ENCODE assay signal across 21 cellular contexts in genomic region chr2:43077876-43078275, GRCh38.
"Had no signal": no experiment of that assay in that cellular context is flagged by ENCODE, and none has a peak within 500 bp of the region (broad histone marks: within the 10 kb centered on the region; RNA-seq: fewer than 3 reads in every experiment).

No MANE protein-coding gene starts in this region.

- DNase-seq: activated CD4-positive, alpha-beta T cell treated with anti-CD3 and anti-CD28 coated beads, Interleukin-2, amount 50 U/mL, for 4 hours; activated CD8-positive, alpha-beta memory T cell treated with anti-CD3 and anti-CD28 coated beads for 24 hours; activated CD8-positive, alpha-beta memory T cell treated with anti-CD3 and anti-CD28 coated beads, Interleukin-2, amount 50 U/mL, for 4 hours; activated naive CD4-positive, alpha-beta T cell treated with Interleukin-2 at 50 U/mL for 16 hours; activated naive CD8-positive, alpha-beta T cell treated with anti-CD3 and anti-CD28 coated beads for 36 hours; activated T-cell treated with anti-CD3 and anti-CD28 coated beads, Interleukin-2, amount 50 U/mL, for 48 hours; heart left ventricle; lower lobe of right lung; midbrain; occipital lobe; small intestine; stimulated activated CD4-positive, alpha-beta T cell treated with anti-CD3 and anti-CD28 coated beads, Interleukin-2, amount 100 ng/mL, for 24 hours; stomach; T-helper 1 cell; WERI-Rb-1 had no signal

- H3K9me3 Mint-ChIP-seq: activated naive CD8-positive, alpha-beta T cell treated with anti-CD3 and anti-CD28 coated beads for 36 hours; natural killer cell treated with Interleukin-12 subunit alpha and Interleukin-12 subunit beta and Interleukin-15 and Interleukin-18, amount 100 ng/mL, for 72 hours; stimulated activated effector memory CD8-positive, alpha-beta T cell treated with anti-CD3 and anti-CD28 coated beads, Interleukin-12 subunit alpha, Interleukin-12 subunit beta, amount 100 ng/mL, for 72 hours had no signal

- H3K27ac Mint-ChIP-seq: activated naive CD8-positive, alpha-beta T cell treated with anti-CD3 and anti-CD28 coated beads for 36 hours; natural killer cell treated with Interleukin-12 subunit alpha and Interleukin-12 subunit beta and Interleukin-15 and Interleukin-18, amount 100 ng/mL, for 72 hours; stimulated activated effector memory CD8-positive, alpha-beta T cell treated with anti-CD3 and anti-CD28 coated beads, Interleukin-12 subunit alpha, Interleukin-12 subunit beta, amount 100 ng/mL, for 72 hours had no signal

- H3K9me3 ChIP-seq: heart left ventricle, lower lobe of right lung, stomach, suprapubic skin, tibial nerve had no signal

- H3K36me3 ChIP-seq: heart left ventricle, lower lobe of right lung, stomach, suprapubic skin, tibial nerve, WERI-Rb-1 had no signal

- H3K4me3 Mint-ChIP-seq: activated naive CD8-positive, alpha-beta T cell treated with anti-CD3 and anti-CD28 coated beads for 36 hours; natural killer cell treated with Interleukin-12 subunit alpha and Interleukin-12 subunit beta and Interleukin-15 and Interleukin-18, amount 100 ng/mL, for 72 hours; stimulated activated effector memory CD8-positive, alpha-beta T cell treated with anti-CD3 and anti-CD28 coated beads, Interleukin-12 subunit alpha, Interleukin-12 subunit beta, amount 100 ng/mL, for 72 hours had no signal

- H3K36me3 Mint-ChIP-seq: activated naive CD8-positive, alpha-beta T cell treated with anti-CD3 and anti-CD28 coated beads for 36 hours; natural killer cell treated with Interleukin-12 subunit alpha and Interleukin-12 subunit beta and Interleukin-15 and Interleukin-18, amount 100 ng/mL, for 72 hours; stimulated activated effector memory CD8-positive, alpha-beta T cell treated with anti-CD3 and anti-CD28 coated beads, Interleukin-12 subunit alpha, Interleukin-12 subunit beta, amount 100 ng/mL, for 72 hours had no signal

- ATAC-seq: heart left ventricle; lower lobe of right lung; natural killer cell treated with Interleukin-12 subunit alpha and Interleukin-12 subunit beta and Interleukin-15 and Interleukin-18, amount 100 ng/mL, for 72 hours; sciatic nerve; stimulated activated effector memory CD8-positive, alpha-beta T cell treated with anti-CD3 and anti-CD28 coated beads, Interleukin-12 subunit alpha, Interleukin-12 subunit beta, amount 100 ng/mL, for 72 hours had no signal

- H3K27me3 Mint-ChIP-seq: activated naive CD8-positive, alpha-beta T cell treated with anti-CD3 and anti-CD28 coated beads for 36 hours; natural killer cell treated with Interleukin-12 subunit alpha and Interleukin-12 subunit beta and Interleukin-15 and Interleukin-18, amount 100 ng/mL, for 72 hours had no signal

- H3K4me1 Mint-ChIP-seq: activated naive CD8-positive, alpha-beta T cell treated with anti-CD3 and anti-CD28 coated beads for 36 hours; stimulated activated effector memory CD8-positive, alpha-beta T cell treated with anti-CD3 and anti-CD28 coated beads, Interleukin-12 subunit alpha, Interleukin-12 subunit beta, amount 100 ng/mL, for 72 hours had no signal

- H3K4me3 ChIP-seq: heart left ventricle, lower lobe of right lung, stomach, suprapubic skin, tibial nerve had no signal

- H3K27ac ChIP-seq: epithelial cell of prostate, lower lobe of right lung, stomach, suprapubic skin, tibial nerve, WERI-Rb-1 had no signal

- H3K27me3 ChIP-seq: heart left ventricle, stomach, suprapubic skin, tibial nerve had no signal
